ENCODE assay signal across 1 cellular context in the genomic region with DNA sequence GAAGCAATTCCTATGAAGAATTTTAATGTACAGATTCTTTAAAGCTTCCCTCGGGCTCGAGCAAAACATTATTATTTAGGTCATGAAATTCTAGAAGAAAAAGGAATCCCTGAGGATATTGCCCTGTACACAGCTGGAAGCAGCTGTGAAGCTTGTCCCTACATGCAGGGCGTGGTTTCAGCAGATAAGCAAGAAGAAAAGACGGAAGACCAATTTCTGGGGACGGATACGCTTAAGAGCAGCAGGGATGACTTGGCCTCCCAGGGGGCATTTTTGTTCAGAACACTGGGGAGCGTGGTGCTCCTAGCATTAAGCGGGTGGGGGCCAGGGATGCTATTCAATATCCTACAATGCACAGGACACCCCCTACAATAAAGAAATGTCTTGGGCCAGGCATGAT.
TF ChIP-seq lines count a peak whose summit lies in the region.

No MANE protein-coding gene starts in this region.

TF ChIP-seq in H1, 55 proteins besides CTCF, POLR2A, EP300 and RAD21:
- TF ChIP-seq ASH2L (IDR thresholded peaks at IDR 0.05; ENCODE audit: low read length) = no peak
- no peak for TF ChIP-seq YY1 (IDR thresholded peaks at IDR 0.05; ENCODE audit: low read depth, low read length)
- TF ChIP-seq CREB1 (IDR thresholded peaks at IDR 0.05) = no peak
- TF ChIP-seq TBP (IDR thresholded peaks at IDR 0.05; ENCODE audit: low read depth, low read length) = no peak
- TF ChIP-seq, protein P1, sequence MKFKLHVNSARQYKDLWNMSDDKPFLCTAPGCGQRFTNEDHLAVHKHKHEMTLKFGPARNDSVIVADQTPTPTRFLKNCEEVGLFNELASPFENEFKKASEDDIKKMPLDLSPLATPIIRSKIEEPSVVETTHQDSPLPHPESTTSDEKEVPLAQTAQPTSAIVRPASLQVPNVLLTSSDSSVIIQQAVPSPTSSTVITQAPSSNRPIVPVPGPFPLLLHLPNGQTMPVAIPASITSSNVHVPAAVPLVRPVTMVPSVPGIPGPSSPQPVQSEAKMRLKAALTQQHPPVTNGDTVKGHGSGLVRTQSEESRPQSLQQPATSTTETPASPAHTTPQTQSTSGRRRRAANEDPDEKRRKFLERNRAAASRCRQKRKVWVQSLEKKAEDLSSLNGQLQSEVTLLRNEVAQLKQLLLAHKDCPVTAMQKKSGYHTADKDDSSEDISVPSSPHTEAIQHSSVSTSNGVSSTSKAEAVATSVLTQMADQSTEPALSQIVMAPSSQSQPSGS (IDR thresholded peaks at IDR 0.05; ENCODE audit: low read length) = no peak
- TF ChIP-seq SP2 (IDR thresholded peaks at IDR 0.05; ENCODE audit: low read length) = no peak
- no peak for TF ChIP-seq GTF2F1 (IDR thresholded peaks at IDR 0.05; ENCODE audit: borderline replicate concordance, low read depth, low read length)
- TF ChIP-seq ZNF274 (IDR thresholded peaks at IDR 0.05; ENCODE audit: borderline replicate concordance, extremely low read depth, low read length) = no peak
- TF ChIP-seq SP4 (IDR thresholded peaks at IDR 0.05; ENCODE audit: low read length) = no peak
- no peak for TF ChIP-seq SUZ12 (IDR thresholded peaks at IDR 0.05; ENCODE audit: low read length)
- TF ChIP-seq CHD2 (IDR thresholded peaks at IDR 0.05; ENCODE audit: low read length) = no peak
- no peak for TF ChIP-seq TEAD4 (IDR thresholded peaks at IDR 0.05; ENCODE audit: low read depth, low read length)
- TF ChIP-seq NRF1 (IDR thresholded peaks at IDR 0.05; ENCODE audit: low read depth, low read length) = no peak
- no peak for TF ChIP-seq SP1 (IDR thresholded peaks at IDR 0.05; ENCODE audit: low read depth, low read length)
